Comparison of ENCODE assay signal across 8 cellular contexts in genomic region chr3:36540898-36541518, GRCh38.
DNase-seq lines count a peak whose midpoint lies in the region; ATAC-seq and TF ChIP-seq lines count a peak whose summit lies in the region.

No MANE protein-coding gene starts in this region.

- no peaks in the 10 kb centered on the region for H3K9me3 ChIP-seq in hepatocyte (ENCODE audit: low read depth)

- no peak overlapping the region for H2AFZ ChIP-seq in hepatocyte

- H3K79me2 ChIP-seq in hepatocyte, result no peaks in the 10 kb centered on the region

- ATAC-seq in SK-N-SH treated with all-trans-retinoic acid at 6 μM for 48 hours (peak; percentile 80), GM21529 (IDR thresholded peaks at IDR 0.05; ENCODE audit: unreplicated experiment) (no peak)

- no peaks in the 10 kb centered on the region for H3K36me3 ChIP-seq in hepatocyte (replicated peaks; ENCODE audit: insufficient read depth, low read depth)

- H3K27me3 ChIP-seq in hepatocyte, result peaks cover 15% of the 10 kb centered on the region

- no peak overlapping the region for H3K27ac ChIP-seq in hepatocyte

- H3K4me2 ChIP-seq in hepatocyte, result no peak overlapping the region

- no peak overlapping the region for H3K4me3 ChIP-seq in hepatocyte

- TF ChIP-seq CTCF in GM20000 (IDR thresholded peaks at IDR 0.05; ENCODE audit: extremely low read depth, missing control alignments), result peak; percentile 32
- TF ChIP-seq CTCF in hepatocyte (IDR thresholded peaks at IDR 0.05; ENCODE audit: poor library complexity), result peak; percentile 71

- DNase-seq in AG08395 (ENCODE audit: low spot score) (peak; percentile 49), GM20000 (ENCODE audit: low spot score) (no peak), hepatocyte (ENCODE audit: low spot score) (peak; percentile 57), mucosa of gallbladder (ENCODE audit: low spot score) (no peak), NCI-H1694 treated with DMSO at 0.1 percent for 48 hours (lab: John Stamatoyannopoulos, UW) (no peak), NCI-H1105 treated with DMSO at 0.1 percent for 48 hours (lab: John Stamatoyannopoulos, UW) (no peak)

- WGBS in hepatocyte (ENCODE audit: low lambda C conversion rate, missing lambda C conversion rate), result 54% methylated on average over 3 of the region's 3 CpGs

- H3K9me2 ChIP-seq in hepatocyte (replicated peaks; ENCODE audit: insufficient read depth), result no peaks in the 10 kb centered on the region

- no peaks in the 10 kb centered on the region for H3K4me1 ChIP-seq in hepatocyte (ENCODE audit: insufficient read depth)

- H4K20me1 ChIP-seq in hepatocyte (ENCODE audit: insufficient read depth, poor library complexity, severe bottlenecking), result no peaks in the 10 kb centered on the region

TF ChIP-seq in SK-N-SH treated with all-trans-retinoic acid at 6 μM for 48 hours, 23 proteins besides CTCF, POLR2A, EP300 and RAD21:
- TF ChIP-seq POU6F1 (CRISPR knock-in tag; IDR thresholded peaks at IDR 0.05; ENCODE audit: borderline replicate concordance, low read depth) (no peak), TCF4 (CRISPR knock-in tag; IDR thresholded peaks at IDR 0.05; ENCODE audit: borderline replicate concordance) (no peak), TOX (CRISPR knock-in tag; IDR thresholded peaks at IDR 0.05; ENCODE audit: borderline replicate concordance) (no peak), ARNTL (CRISPR knock-in tag; IDR thresholded peaks at IDR 0.05; ENCODE audit: borderline replicate concordance, low read depth) (no peak), CSDC2 (CRISPR knock-in tag; IDR thresholded peaks at IDR 0.05) (no peak), ZNF565 (CRISPR knock-in tag; conservative IDR thresholded peaks at IDR 0.05; ENCODE audit: low read depth) (no peak), CSRNP3 (CRISPR knock-in tag; IDR thresholded peaks at IDR 0.05) (no peak), PPARA (CRISPR knock-in tag; IDR thresholded peaks at IDR 0.05; ENCODE audit: borderline replicate concordance) (no peak)

Comparison
In these comparisons a context has a peak if more than half of its experiments do, and no peak if none do; other contexts are left out.
1. DNase-seq: peak in AG08395 (single experiment) and hepatocyte (single experiment); none in GM20000 (single experiment), mucosa of gallbladder (single experiment), NCI-H1694 treated with DMSO at 0.1 percent for 48 hours (single experiment) and NCI-H1105 treated with DMSO at 0.1 percent for 48 hours (single experiment).